Comparison of ENCODE assay signal across 10 cellular contexts in genomic region chr3:42072930-42073329, GRCh38. TPM values are rescaled to one million over a fixed set of nuclear protein-coding genes. Genes with fewer than 3 reads are reported as not detected.
A peak's percentile ranks its signal among the peaks of the same experiment; 100 is the strongest.
DNase-seq lines count a peak whose midpoint lies in the region; ATAC-seq, FAIRE-seq and TF ChIP-seq lines count a peak whose summit lies in the region.
"Had no signal": no experiment of that assay in that cellular context is flagged by ENCODE, and none has a peak within 500 bp of the region (broad histone marks: within the 10 kb centered on the region; RNA-seq: fewer than 3 reads in every experiment).

No MANE protein-coding gene starts in this region.

- H3K27ac ChIP-seq in H1 (ENCODE audit: low read depth, low read length): no peak overlapping the region
- H3K27ac ChIP-seq in upper lobe of right lung: peak overlapping the region; percentile 83

- no peaks in the 10 kb centered on the region for H4K20me1 ChIP-seq in H1 (replicated peaks in 1 of 2; ENCODE audit: control insufficient read depth in 1 of 2, insufficient read depth in 2 of 2, low read length in 2 of 2)

- CTCF ChIA-PET in H1 (lab: Charles Lee; ENCODE audit: partially characterized antibody): interaction anchor here (1.6 to 3.5 kb wide), 2 partner anchors 22 to 26 kb away, joined by 4 to 17 read pairs; no protein-coding TSS in a partner anchor

- H3K36me3 ChIP-seq in H1 (ENCODE audit: control insufficient read depth in 2 of 4, insufficient read depth in 4 of 4, low read length in 3 of 4) (no peaks in the 10 kb centered on the region), upper lobe of right lung (no peaks in the 10 kb centered on the region)

- DNase-seq in Right ventricle myocardium superior: no peak
- no peak for DNase-seq in Right ventricle myocardium inferior (ENCODE audit: missing footprints)
- no peak for DNase-seq in H1 (ENCODE audit: low read depth in 1 of 2, low spot score in 2 of 2)
- no peak for DNase-seq in upper lobe of right lung
- no peak for DNase-seq in stimulated activated naive CD4-positive, alpha-beta T cell (lab: John Stamatoyannopoulos, UW)
- DNase-seq in GM12892 (ENCODE audit: insufficient read length): no peak
- DNase-seq: activated naive CD4-positive, alpha-beta T cell treated with anti-CD3 and anti-CD28 coated beads for 36 hours; NCI-H187 had no signal

- no peaks in the 10 kb centered on the region for H3K27me3 Mint-ChIP-seq in nephron (ENCODE audit: low read depth)

- no peak overlapping the region for H4K8ac ChIP-seq in H1 (ENCODE audit: extremely low read depth, insufficient read depth, low read length)

- peaks cover 10% of the 10 kb centered on the region for H3K36me3 Mint-ChIP-seq in nephron (ENCODE audit: low read depth)

- no peak for FAIRE-seq in H1 (lab: Jason Lieb, UNC)
- FAIRE-seq in GM12892 (lab: Jason Lieb, UNC): no peak

- no peak overlapping the region for H3K4me3 ChIP-seq in H1 (ENCODE audit: extremely low read depth in 1 of 4, insufficient read depth in 2 of 4, low read depth in 3 of 4, low read length in 4 of 4)
- no peak overlapping the region for H3K4me3 ChIP-seq in upper lobe of right lung

- no peak overlapping the region for H2BK120ac ChIP-seq in H1 (replicated peaks; ENCODE audit: low read depth, low read length)

- POLR2A ChIA-PET in H1 (lab: Charles Lee; ENCODE audit: partially characterized antibody): no interaction called here

- no peak overlapping the region for H3K23ac ChIP-seq in H1 (ENCODE audit: insufficient read length)

- peaks cover 12% of the 10 kb centered on the region for H3K79me1 ChIP-seq in H1 (ENCODE audit: low read depth, low read length)

- H3K4me3 Mint-ChIP-seq in nephron: peak overlapping the region; percentile 56 to 70 (median 66)
- H3K4me3 Mint-ChIP-seq: activated naive CD4-positive, alpha-beta T cell treated with anti-CD3 and anti-CD28 coated beads for 36 hours had no signal

- H2AK5ac ChIP-seq in H1 (ENCODE audit: low read depth, low read length): no peak overlapping the region

- H3K9ac ChIP-seq in H1 (replicated peaks in 1 of 4; ENCODE audit: extremely low read depth in 1 of 4, low read depth in 3 of 4, low read length in 3 of 4): peak overlapping the region in 1 of 4 experiments; percentile 48; a peak in 1 of 7 replicates

- peaks cover 9% of the 10 kb centered on the region for H3K9me3 Mint-ChIP-seq in nephron

- TF ChIP-seq POLR2A in H1 (IDR thresholded peaks at IDR 0.05; ENCODE audit: control extremely low read depth in 1 of 2, low read depth in 2 of 2, low read length in 2 of 2) (no peak), GM12892 (IDR thresholded peaks at IDR 0.05; ENCODE audit: low read depth, low read length) (no peak)

- H2BK12ac ChIP-seq in H1 (ENCODE audit: low read depth, low read length): no peak overlapping the region

- no peak overlapping the region for H2BK20ac ChIP-seq in H1 (ENCODE audit: low read length)

- TF ChIP-seq EP300 in H1 (IDR thresholded peaks at IDR 0.05; ENCODE audit: borderline replicate concordance in 1 of 2, low read depth in 2 of 2, low read length in 2 of 2): no peak

- peaks cover 62% of the 10 kb centered on the region for H3K4me1 Mint-ChIP-seq in nephron

- no peak overlapping the region for H3K18ac ChIP-seq in H1 (ENCODE audit: extremely low read depth, low read length)

- H3K4me2 ChIP-seq in H1 (ENCODE audit: insufficient read depth in 1 of 2, low read depth in 2 of 2, low read length in 2 of 2): no peak overlapping the region

- H3K9me3 ChIP-seq in H1 (ENCODE audit: insufficient read depth in 2 of 2, low read depth in 1 of 2, low read length in 1 of 2) (0 out of 4 replicates have a peak, but pooled peaks cover 0 to under 1% of the 10 kb centered on the region in 2 experiments), upper lobe of right lung (no peaks in the 10 kb centered on the region)

- H3K4ac ChIP-seq in H1 (replicated peaks; ENCODE audit: insufficient read length, low read depth, low read length): no peak overlapping the region

- no peak overlapping the region for H2BK15ac ChIP-seq in H1 (ENCODE audit: low read length)

- H3K4me1 ChIP-seq in H1 (replicated peaks in 1 of 4; ENCODE audit: control insufficient read depth in 3 of 4, insufficient read depth in 4 of 4, low read length in 3 of 4) (peaks cover 0 to 8% (median 7%) of the 10 kb centered on the region in 4 experiments; a peak in 4 of 7 replicates), upper lobe of right lung (peaks cover 39% of the 10 kb centered on the region)

- intact Hi-C loops in Right ventricle myocardium superior (cut with DNase I) (no loop called here), Right ventricle myocardium inferior (cut with DNase I) (no loop called here), upper lobe of right lung (cut with DNase I) (loop anchor here (10.0 kb wide), 1 partner anchor 58 kb away; no protein-coding TSS in a partner anchor)

- ATAC-seq in Right ventricle myocardium superior (ENCODE audit: poor library complexity) (peak; percentile 5), Right ventricle myocardium inferior (no peak), upper lobe of right lung (peak; percentile 10), HG03442 (IDR thresholded peaks at IDR 0.05; ENCODE audit: unreplicated experiment) (no peak)

- no peak overlapping the region for H4K91ac ChIP-seq in H1 (replicated peaks; ENCODE audit: insufficient read length, low read length)

- 87% methylated on average over 8 of the region's 8 CpGs; no CpG with 5 or more reads in 1 of the 2 experiments for WGBS in H1 (ENCODE audit: extremely low coverage in 1 of 2, insufficient coverage in 1 of 2, insufficient read length in 1 of 2, insufficient replicate concordance in 2 of 2, low coverage in 1 of 2, low lambda C conversion rate in 2 of 2, missing lambda C conversion rate in 1 of 2), 2 experiments

- TF ChIP-seq RAD21 in H1 (IDR thresholded peaks at IDR 0.05 in 1 of 2, conservative IDR thresholded peaks at IDR 0.05 in 1 of 2; ENCODE audit: low read depth in 2 of 2, low read length in 2 of 2): no peak

- TF ChIP-seq CTCF in H1 (IDR thresholded peaks at IDR 0.05; ENCODE audit: control extremely low read depth in 1 of 3, insufficient read depth in 1 of 3, low read depth in 1 of 3, low read length in 3 of 3) (no peak), nephron (IDR thresholded peaks at IDR 0.05; ENCODE audit: unreplicated experiment in 3 of 3) (no peak), upper lobe of right lung (IDR thresholded peaks at IDR 0.05) (no peak)

- H3K56ac ChIP-seq in H1 (replicated peaks; ENCODE audit: insufficient read length, low read depth, low read length): no peak overlapping the region

- no peak overlapping the region for H3K14ac ChIP-seq in H1 (ENCODE audit: insufficient read length)

- peak overlapping the region; percentile 2; the same call in 1 of the 2 replicates for H2BK5ac ChIP-seq in H1 (ENCODE audit: low read depth, low read length)

- H3K27me3 ChIP-seq in H1 (replicated peaks in 1 of 4; ENCODE audit: control insufficient read depth in 3 of 4, extremely low read depth in 1 of 4, insufficient read depth in 3 of 4, low read length in 3 of 4) (no peaks in the 10 kb centered on the region), upper lobe of right lung (no peaks in the 10 kb centered on the region)

- H3K23me2 ChIP-seq in H1 (ENCODE audit: low read depth, low read length): no peaks in the 10 kb centered on the region

- peak overlapping the region; percentile 87 to 95 (median 90) for H3K27ac Mint-ChIP-seq in nephron
- H3K27ac Mint-ChIP-seq: activated naive CD4-positive, alpha-beta T cell treated with anti-CD3 and anti-CD28 coated beads for 36 hours had no signal

- peaks cover 0 to 67% of the 10 kb centered on the region in 2 experiments; a peak in 2 of 4 replicates for H3K79me2 ChIP-seq in H1 (ENCODE audit: control insufficient read depth in 1 of 2, insufficient read depth in 2 of 2, low read length in 2 of 2)

- H4K5ac ChIP-seq in H1 (ENCODE audit: insufficient read length, low read depth, low read length): no peak overlapping the region

- no peak overlapping the region for H2AFZ ChIP-seq in H1 (ENCODE audit: low read length)

TF ChIP-seq in H1, 55 proteins besides CTCF, POLR2A, EP300 and RAD21:
- TF ChIP-seq JUN (IDR thresholded peaks at IDR 0.05; ENCODE audit: low read depth, low read length) (no peak), RFX5 (IDR thresholded peaks at IDR 0.05; ENCODE audit: borderline replicate concordance, low read depth, low read length) (no peak), CBX8 (IDR thresholded peaks at IDR 0.05; ENCODE audit: borderline replicate concordance, low read depth, low read length) (no peak), TAF7 (optimal IDR thresholded peaks at IDR 0.05; ENCODE audit: borderline replicate concordance, low read depth, low read length) (no peak), GTF2F1 (IDR thresholded peaks at IDR 0.05; ENCODE audit: borderline replicate concordance, low read depth, low read length) (no peak), RBBP5 (IDR thresholded peaks at IDR 0.05; ENCODE audit: borderline replicate concordance, low read depth, low read length) (no peak), TEAD4 (IDR thresholded peaks at IDR 0.05; ENCODE audit: low read depth, low read length) (no peak), PHF8 (conservative IDR thresholded peaks at IDR 0.05; ENCODE audit: low read depth, low read length) (no peak), SAP30 (IDR thresholded peaks at IDR 0.05; ENCODE audit: insufficient read depth, insufficient replicate concordance, low read length) (no peak), EGR1 (IDR thresholded peaks at IDR 0.05; ENCODE audit: borderline replicate concordance, low read depth, low read length) (no peak), SIX5 (IDR thresholded peaks at IDR 0.05; ENCODE audit: low read depth, low read length) (no peak), ZNF274 (IDR thresholded peaks at IDR 0.05; ENCODE audit: borderline replicate concordance, extremely low read depth, low read length) (no peak), SP2 (IDR thresholded peaks at IDR 0.05; ENCODE audit: low read length) (no peak), TBP (IDR thresholded peaks at IDR 0.05; ENCODE audit: low read depth, low read length) (no peak)

RNA-seq across cellular contexts. Expression of gene TRAK1, which starts 18.2 kb away (rescaled TPM):
- total RNA-seq in Right ventricle myocardium superior (273 TPM), Right ventricle myocardium inferior (267 TPM), upper lobe of right lung (49.6 TPM)
- 32.7 and 35.4 TPM in 2 replicates for total RNA-seq in H1 (2021; fragmentation: NEBNext Ultra II Directional; extraction: Animal tissue kit (Norgen Biotek cat#: 25700))
- 21.3 and 25.8 TPM in 2 replicates for polyA plus RNA-seq in H1 (2011; rRNA removed)
- polyA plus RNA-seq in H1 (2011; cell fraction: cytosol; rRNA removed): 23.4 TPM
- 39.0 TPM for polyA plus RNA-seq in H1 (2011; cell fraction: nucleus; rRNA removed)
- 21.0 to 24.1 TPM (median 22.8 TPM) in 4 replicates for polyA plus RNA-seq in H1 (2012, experiment 1 of 2)
- polyA plus RNA-seq in H1 (2012, experiment 2 of 2): 7.7 TPM
- polyA plus RNA-seq in H1 (2013, experiment 1 of 2): 18.1 TPM
- polyA plus RNA-seq in H1 (2013, experiment 2 of 2): 18.5 TPM
- 36.0 and 42.3 TPM in 2 replicates for polyA minus RNA-seq in H1 (2011; rRNA and poly(A)+ RNA removed)
- 29.4 TPM for polyA minus RNA-seq in H1 (2011; cell fraction: cytosol; rRNA and poly(A)+ RNA removed)
- 33.6 TPM for polyA minus RNA-seq in H1 (2011; cell fraction: nucleus; rRNA and poly(A)+ RNA removed)
- polyA plus RNA-seq in GM12892 (2012; ENCODE audit: missing spikeins): 20.9 TPM

Comparison
In these comparisons a context has a peak if more than half of its experiments do, and no peak if none do; other contexts are left out.
1. ATAC-seq: peak in Right ventricle myocardium superior (single experiment) and upper lobe of right lung (single experiment); none in Right ventricle myocardium inferior (single experiment) and HG03442 (single experiment).